1 cellular context compared by ENCODE assay signal in genomic region chr12:109827566-109828550, GRCh38.
TF ChIP-seq lines count a peak whose summit lies in the region.

No MANE protein-coding gene starts in this region.

TF ChIP-seq in A549, 52 proteins besides CTCF, POLR2A, EP300 and RAD21 (continued from another document):
- TF ChIP-seq HMGXB4 (CRISPR knock-in tag; IDR thresholded peaks at IDR 0.05; ENCODE audit: borderline replicate concordance) (no peak), CHD4 (IDR thresholded peaks at IDR 0.05; ENCODE audit: borderline replicate concordance) (no peak)
TF ChIP-seq in A549: peak in this region for 0.
